Comparison of ENCODE assay signal across 1 cellular context in genomic region chr15:40506964-40507571, GRCh38.
TF ChIP-seq lines count a peak whose summit lies in the region.

No MANE protein-coding gene starts in this region.

TF ChIP-seq in SK-N-SH, 30 proteins besides CTCF, POLR2A, EP300 and RAD21 (continued from another document):
- TF ChIP-seq REST (IDR thresholded peaks at IDR 0.05; ENCODE audit: low read depth, low read length) (no peak), RFX5 (IDR thresholded peaks at IDR 0.05; ENCODE audit: low read length) (no peak), PBX3 (IDR thresholded peaks at IDR 0.05) (no peak), CHD2 (IDR thresholded peaks at IDR 0.05; ENCODE audit: low read length, partially characterized antibody) (no peak), YY1 (IDR thresholded peaks at IDR 0.05; ENCODE audit: low read depth) (no peak), POLR2AphosphoS5 (IDR thresholded peaks at IDR 0.05; ENCODE audit: low read depth, low read length) (no peak), RCOR1 (IDR thresholded peaks at IDR 0.05; ENCODE audit: low read length) (no peak), JUND (IDR thresholded peaks at IDR 0.05) (no peak), ELF1 (IDR thresholded peaks at IDR 0.05) (no peak), FOSL2 (IDR thresholded peaks at IDR 0.05; ENCODE audit: borderline replicate concordance, low read depth) (no peak), TCF12 (IDR thresholded peaks at IDR 0.05) (0 out of 2 replicates have a peak, but pooled peaks have one; percentile 7), FOXJ3 (CRISPR knock-in tag; IDR thresholded peaks at IDR 0.05) (no peak), NFIC (IDR thresholded peaks at IDR 0.05; ENCODE audit: borderline replicate concordance) (no peak), SMC3 (IDR thresholded peaks at IDR 0.05; ENCODE audit: low read depth, low read length) (peak; percentile 62), EZH2phosphoT487 (IDR thresholded peaks at IDR 0.05; ENCODE audit: borderline replicate concordance, low read depth) (no peak), IRF3 (IDR thresholded peaks at IDR 0.05; ENCODE audit: low read depth, low read length) (no peak), MEF2A (IDR thresholded peaks at IDR 0.05; ENCODE audit: borderline replicate concordance, low read depth) (no peak)
